Comparison of ENCODE assay signal across 10 cellular contexts in the genomic region with DNA sequence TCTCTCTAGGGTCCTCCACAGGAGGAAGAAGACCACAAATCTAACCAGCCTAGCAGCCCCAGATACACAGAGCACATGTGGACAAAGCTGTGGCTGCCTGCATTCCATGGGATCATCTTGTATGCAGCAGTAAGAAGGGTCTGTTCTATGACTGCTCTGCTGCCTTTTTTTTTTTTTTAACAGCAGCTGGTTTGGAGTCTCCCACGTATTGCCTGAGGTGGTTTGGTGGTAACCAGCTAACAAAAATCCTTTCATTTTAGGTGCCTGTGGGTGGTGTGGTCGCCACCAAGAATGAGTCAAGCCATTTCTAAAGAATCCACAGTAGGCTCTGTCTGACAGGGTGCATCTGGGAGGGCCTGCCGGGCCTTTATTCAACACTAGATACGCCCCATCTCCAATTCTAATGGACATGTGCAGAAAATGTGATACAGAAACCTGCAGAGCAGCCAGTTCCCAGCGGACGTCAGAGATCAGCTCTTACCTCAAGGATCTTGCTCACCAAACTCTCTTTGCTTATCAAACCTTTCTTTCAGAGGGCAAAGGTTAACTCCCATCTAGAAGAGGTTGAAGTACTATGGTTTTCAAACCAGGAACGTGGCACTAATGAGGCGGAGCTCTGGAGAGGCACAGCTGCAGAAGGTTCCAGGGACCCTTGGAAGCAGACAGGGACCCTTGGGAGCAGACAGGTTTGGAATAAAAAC. TPM values are rescaled to one million over a fixed set of nuclear protein-coding genes. Genes with fewer than 3 reads are reported as not detected.
DNase-seq lines count a peak whose midpoint lies in the region; ATAC-seq, FAIRE-seq and TF ChIP-seq lines count a peak whose summit lies in the region.
"Had no signal": no experiment of that assay in that cellular context is flagged by ENCODE, and none has a peak within 500 bp of the region (broad histone marks: within the 10 kb centered on the region; RNA-seq: fewer than 3 reads in every experiment).

No MANE protein-coding gene starts in this region.

- DNase-seq in H54 (ENCODE audit: insufficient read length, low spot score) = peak; percentile 63
- DNase-seq in SW480 (ENCODE audit: low spot score) = peak; percentile 98
- DNase-seq in choroid plexus epithelial cell (ENCODE audit: low read depth) = peak; percentile 26
- DNase-seq in stimulated activated CD4-positive, alpha-beta T cell treated with anti-CD3 and anti-CD28 coated beads, Interleukin-4, amount 100 ng/mL, for 1 hour = peak; percentile 38
- no peak for DNase-seq in cardiac septum (ENCODE audit: low spot score)
- no peak for DNase-seq in cerebellum (ENCODE audit: low spot score)
- DNase-seq: effector memory CD4-positive, alpha-beta T cell had no signal

- H3K4me3 ChIP-seq in choroid plexus epithelial cell (ENCODE audit: low read depth, low read length) = no peak overlapping the region
- H3K4me3 ChIP-seq: suprapubic skin had no signal

- no peak for ATAC-seq in HG02571 (IDR thresholded peaks at IDR 0.05; ENCODE audit: unreplicated experiment)
- no peak for ATAC-seq in HG03342 (IDR thresholded peaks at IDR 0.05; ENCODE audit: unreplicated experiment)

- TF ChIP-seq POLR2A in H54 (IDR thresholded peaks at IDR 0.05; ENCODE audit: low read depth, low read length) = no peak

- no peak for TF ChIP-seq CTCF in choroid plexus epithelial cell (conservative IDR thresholded peaks at IDR 0.05; ENCODE audit: low read depth, low read length)

- intact Hi-C loops in cardiac septum (cut with DNase I) = no loop called here

- no peak for FAIRE-seq in H54 (lab: Jason Lieb, UNC)

RNA-seq across cellular contexts. Expression of gene GNAS-AS1, which starts 32.0 kb away (rescaled TPM):
- total RNA-seq in cardiac septum (0.75 TPM), cerebellum (2.0 TPM)
- total RNA-seq: suprapubic skin had no signal

RNA-seq across cellular contexts. Expression of gene GNAS, which starts 33.8 kb away (rescaled TPM):
- total RNA-seq in cardiac septum = 1,579 TPM
- 376 TPM for total RNA-seq in cerebellum

Comparison
In these comparisons a context has a peak if more than half of its experiments do, and no peak if none do; other contexts are left out.
1. DNase-seq: peak in H54 (single experiment), SW480 (single experiment), choroid plexus epithelial cell (single experiment) and stimulated activated CD4-positive, alpha-beta T cell treated with anti-CD3 and anti-CD28 coated beads, Interleukin-4, amount 100 ng/mL, for 1 hour (single experiment); none in cardiac septum (single experiment) and cerebellum (single experiment).